8 cellular contexts compared by ENCODE assay signal in the genomic region with DNA sequence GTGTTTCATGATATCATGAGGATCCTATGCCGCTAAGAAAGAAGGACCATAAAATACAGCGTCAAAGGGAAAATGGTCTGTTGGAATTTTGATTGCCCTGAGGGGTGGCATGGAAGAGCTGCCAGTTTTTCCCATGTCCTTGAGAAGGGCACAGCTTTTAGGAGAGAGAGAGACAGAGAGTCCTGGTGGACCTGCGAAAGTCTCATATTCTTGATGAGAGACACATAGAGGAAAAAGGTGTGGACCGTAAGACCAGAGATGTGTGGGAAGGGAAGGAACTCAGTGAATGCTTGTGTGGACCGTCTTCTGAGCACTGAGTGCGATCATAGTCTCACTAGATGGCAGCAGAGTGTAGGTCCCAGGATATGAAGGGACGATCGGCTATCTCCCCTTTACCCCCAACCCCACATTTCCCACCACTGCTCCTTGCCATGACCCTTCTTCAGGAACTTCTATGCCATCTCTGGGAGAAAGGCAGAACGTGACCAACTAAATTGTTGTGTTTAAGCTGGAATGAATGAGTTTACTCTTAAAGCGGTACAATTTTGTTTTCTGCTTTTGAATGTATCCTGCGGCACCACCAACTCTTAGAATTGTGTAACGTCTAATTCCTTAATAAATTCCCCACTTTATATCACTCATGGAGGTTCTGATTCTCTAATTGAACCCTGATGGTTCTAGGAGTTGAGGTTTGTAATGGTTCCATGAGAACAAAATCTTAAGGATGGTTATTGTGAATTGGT.
A peak's percentile ranks its signal among the peaks of the same experiment; 100 is the strongest.
DNase-seq lines count a peak whose midpoint lies in the region; ATAC-seq and TF ChIP-seq lines count a peak whose summit lies in the region.

No MANE protein-coding gene starts in this region.

- no peak overlapping the region for H3K4me3 ChIP-seq in epithelial cell of proximal tubule (ENCODE audit: low read depth, low read length)
- H3K4me3 ChIP-seq in effector memory CD4-positive, alpha-beta T cell (ENCODE audit: insufficient read depth, low read depth, low read length, poor library complexity, severe bottlenecking): no peak overlapping the region

- no peaks in the 10 kb centered on the region for H3K9me3 ChIP-seq in effector memory CD4-positive, alpha-beta T cell (ENCODE audit: control insufficient read depth, low read length)

- peak; percentile 69 for TF ChIP-seq CTCF in epithelial cell of proximal tubule (conservative IDR thresholded peaks at IDR 0.05; ENCODE audit: low read depth, low read length)

- no peaks in the 10 kb centered on the region for H3K9me3 Mint-ChIP-seq in natural killer cell treated with Interleukin-12 subunit alpha and Interleukin-12 subunit beta and Interleukin-15 and Interleukin-18, amount 100 ng/mL, for 72 hours

- H3K27ac Mint-ChIP-seq in natural killer cell treated with Interleukin-12 subunit alpha and Interleukin-12 subunit beta and Interleukin-15 and Interleukin-18, amount 100 ng/mL, for 72 hours: no peak overlapping the region

- H3K27me3 Mint-ChIP-seq in natural killer cell treated with Interleukin-12 subunit alpha and Interleukin-12 subunit beta and Interleukin-15 and Interleukin-18, amount 100 ng/mL, for 72 hours: peaks cover 24 to 36% of the 10 kb centered on the region in 2 donors

- H3K4me3 Mint-ChIP-seq in natural killer cell treated with Interleukin-12 subunit alpha and Interleukin-12 subunit beta and Interleukin-15 and Interleukin-18, amount 100 ng/mL, for 72 hours: no peak overlapping the region

- H3K4me1 ChIP-seq in effector memory CD4-positive, alpha-beta T cell (ENCODE audit: control insufficient read depth, insufficient read depth, low read length, poor library complexity, severe bottlenecking): no peaks in the 10 kb centered on the region

- peaks cover 0 to 6% of the 10 kb centered on the region in 2 donors for H3K4me1 Mint-ChIP-seq in natural killer cell treated with Interleukin-12 subunit alpha and Interleukin-12 subunit beta and Interleukin-15 and Interleukin-18, amount 100 ng/mL, for 72 hours (ENCODE audit: low read depth in 2 of 2)

- H3K27me3 ChIP-seq in effector memory CD4-positive, alpha-beta T cell (replicated peaks; ENCODE audit: control insufficient read depth, insufficient read depth, low read length, poor library complexity, severe bottlenecking): no peaks in the 10 kb centered on the region

- no peaks in the 10 kb centered on the region for H3K36me3 ChIP-seq in effector memory CD4-positive, alpha-beta T cell (ENCODE audit: control insufficient read depth, insufficient read depth, low read length)

- H3K27ac ChIP-seq in effector memory CD4-positive, alpha-beta T cell (ENCODE audit: insufficient read depth, low read length, poor library complexity, severe bottlenecking): no peak overlapping the region

- ATAC-seq in GM18508 (IDR thresholded peaks at IDR 0.05; ENCODE audit: insufficient read depth, unreplicated experiment): peak; percentile 57
- peak; percentile 52 for ATAC-seq in HG03342 (IDR thresholded peaks at IDR 0.05; ENCODE audit: unreplicated experiment)
- ATAC-seq in natural killer cell treated with Interleukin-12 subunit alpha and Interleukin-12 subunit beta and Interleukin-15 and Interleukin-18, amount 100 ng/mL, for 72 hours: peak in 1 of 2 donors; percentile 69

- no peaks in the 10 kb centered on the region for H3K36me3 Mint-ChIP-seq in natural killer cell treated with Interleukin-12 subunit alpha and Interleukin-12 subunit beta and Interleukin-15 and Interleukin-18, amount 100 ng/mL, for 72 hours

- peak; percentile 37 for DNase-seq in COLO829 (ENCODE audit: low spot score)
- peak; percentile 81 for DNase-seq in OCI-M1 (lab: John Stamatoyannopoulos, UW)
- no peak for DNase-seq in epithelial cell of proximal tubule (ENCODE audit: low read depth)
- peak; percentile 60 for DNase-seq in natural killer cell treated with Interleukin-12 subunit alpha and Interleukin-12 subunit beta and Interleukin-15 and Interleukin-18, amount 100 ng/mL, for 72 hours (ENCODE audit: low spot score)
- DNase-seq in HuH-7.5 (ENCODE audit: low spot score): no peak
- DNase-seq in effector memory CD4-positive, alpha-beta T cell: no peak

Comparison
In these comparisons a context has a peak if more than half of its experiments do, and no peak if none do; other contexts are left out.
1. DNase-seq: peak in COLO829 (single experiment), OCI-M1 (single experiment) and natural killer cell treated with Interleukin-12 subunit alpha and Interleukin-12 subunit beta and Interleukin-15 and Interleukin-18, amount 100 ng/mL, for 72 hours (single experiment); none in epithelial cell of proximal tubule (single experiment), HuH-7.5 (single experiment) and effector memory CD4-positive, alpha-beta T cell (0 of 3).